Comparison of ENCODE assay signal across 24 cellular contexts in genomic region chr2:218067523-218067922, GRCh38. TPM values are rescaled to one million over a fixed set of nuclear protein-coding genes. Genes with fewer than 3 reads are reported as not detected.
DNase-seq lines count a peak whose midpoint lies in the region; ATAC-seq, FAIRE-seq and TF ChIP-seq lines count a peak whose summit lies in the region.
"Had no signal": no experiment of that assay in that cellular context is flagged by ENCODE, and none has a peak within 500 bp of the region (broad histone marks: within the 10 kb centered on the region; RNA-seq: fewer than 3 reads in every experiment).

No MANE protein-coding gene starts in this region.

- H2BK120ac ChIP-seq in H9 (ENCODE audit: low read depth, low read length, poor library complexity, severe bottlenecking): no peak overlapping the region

- CTCF ChIA-PET in activated CD8-positive, alpha-beta memory T cell treated with anti-CD3 and anti-CD28 coated beads, Interleukin-2, amount 10 ng/mL, durations not matched to agents 7 days and 5 days (lab: Charles Lee): interaction anchor here (0.8 to 2.7 kb wide), 6 partner anchors 12 to 282 kb away, joined by 3 to 16 read pairs (median 6); no protein-coding TSS in a partner anchor

- ATAC-seq in activated CD8-positive, alpha-beta memory T cell treated with anti-CD3 and anti-CD28 coated beads, Interleukin-2, amount 10 ng/mL, durations not matched to agents 7 days and 5 days: no peak
- no peak for ATAC-seq in left lobe of liver
- ATAC-seq: SK-N-SH treated with all-trans-retinoic acid at 6 μM for 48 hours had no signal

- H3K4me1 Mint-ChIP-seq in activated CD8-positive, alpha-beta memory T cell treated with anti-CD3 and anti-CD28 coated beads, Interleukin-2, amount 10 ng/mL, durations not matched to agents 7 days and 5 days: peaks cover 14% of the 10 kb centered on the region
- H3K4me1 Mint-ChIP-seq in H9: peaks cover 8 to 22% of the 10 kb centered on the region in 2 experiments

- WGBS in H9 (ENCODE audit: extremely low coverage, insufficient read length, low lambda C conversion rate): no CpG with 5 or more reads among the region's 4 CpGs

- H3K14ac ChIP-seq in H9 (ENCODE audit: insufficient read depth, low read length): peak overlapping the region; percentile 38; the same call in 1 of the 2 replicates

- no peak overlapping the region for H2BK15ac ChIP-seq in H9 (ENCODE audit: low read depth, low read length)

- H3K27ac ChIP-seq in H9 (ENCODE audit: insufficient read length, low read depth, low read length): no peak overlapping the region

- no peaks in the 10 kb centered on the region for H3K4me1 ChIP-seq in H9 (ENCODE audit: insufficient read depth, low read length)
- H3K4me1 ChIP-seq: Caco-2 had no signal

- H3K23me2 ChIP-seq in H9 (ENCODE audit: insufficient read length, low read depth, low read length, poor library complexity, severe bottlenecking): no peaks in the 10 kb centered on the region

- DNase-seq in activated CD8-positive, alpha-beta memory T cell treated with anti-CD3 and anti-CD28 coated beads, Interleukin-2, amount 10 ng/mL, durations not matched to agents 7 days and 5 days: peak; percentile 26
- no peak for DNase-seq in activated CD8-positive, alpha-beta memory T cell treated with anti-CD3 and anti-CD28 coated beads, Interleukin-2, amount 50 U/mL, for 4 hours
- peak; percentile 21 for DNase-seq in H9
- peak; percentile 42 for DNase-seq in left lobe of liver (ENCODE audit: low spot score)
- no peak for DNase-seq in urothelium cell line (ENCODE audit: low spot score)
- DNase-seq in NAMALWA (ENCODE audit: low spot score): no peak
- no peak for DNase-seq in NCI-H524 treated with DMSO at 0.1 percent for 48 hours (lab: John Stamatoyannopoulos, UW)
- DNase-seq: Caco-2; CD4-positive, alpha-beta T cell; DMS 273 treated with DMSO at 0.1 percent for 48 hours; GOT3; Karpas-422; NCI-H1417; NCI-H1694 treated with DMSO at 0.1 percent for 48 hours; NCI-H2081 treated with DMSO at 0.1 percent for 48 hours; NCI-H510A treated with DMSO at 0.1 percent for 48 hours; NCI-H774; NK-92 treated with Interleukin-12 subunit alpha and Interleukin-12 subunit beta, amount 100 ng/mL, for 24 hours; T-helper 1 cell had no signal

- no peak overlapping the region for H3K4me2 ChIP-seq in H9 (ENCODE audit: insufficient read depth, insufficient read length, low read length)

- no peaks in the 10 kb centered on the region for H3K9me3 ChIP-seq in H9 (ENCODE audit: control insufficient read depth, low read depth, low read length)
- H3K9me3 ChIP-seq: Caco-2 had no signal

- no peak overlapping the region for H4K5ac ChIP-seq in H9 (ENCODE audit: insufficient read length, low read depth, low read length)

- no peak overlapping the region for H3K9ac ChIP-seq in H9 (ENCODE audit: extremely low read depth, insufficient read length, low read length)

- H4K20me1 ChIP-seq in H9 (ENCODE audit: control insufficient read depth, insufficient read depth, insufficient read length): no peaks in the 10 kb centered on the region

- no peak overlapping the region for H3K27ac Mint-ChIP-seq in activated CD8-positive, alpha-beta memory T cell treated with anti-CD3 and anti-CD28 coated beads, Interleukin-2, amount 10 ng/mL, durations not matched to agents 7 days and 5 days
- H3K27ac Mint-ChIP-seq in H9: no peak overlapping the region
- H3K27ac Mint-ChIP-seq: CD4-positive, alpha-beta T cell had no signal

- H3K4ac ChIP-seq in H9 (ENCODE audit: low read depth, low read length): no peak overlapping the region

- H3T11ph ChIP-seq in H9 (ENCODE audit: low read length): no peak overlapping the region

- no peak overlapping the region for H2BK12ac ChIP-seq in H9 (ENCODE audit: insufficient read length, low read depth, low read length)

- H3K56ac ChIP-seq in H9 (ENCODE audit: insufficient read length, low read depth, low read length): no peak overlapping the region

- H2AFZ ChIP-seq in H9 (ENCODE audit: low read length): no peak overlapping the region

- no peaks in the 10 kb centered on the region for H3K9me3 Mint-ChIP-seq in activated CD8-positive, alpha-beta memory T cell treated with anti-CD3 and anti-CD28 coated beads, Interleukin-2, amount 10 ng/mL, durations not matched to agents 7 days and 5 days (ENCODE audit: low read depth)
- H3K9me3 Mint-ChIP-seq in H9: no peaks in the 10 kb centered on the region
- H3K9me3 Mint-ChIP-seq: CD4-positive, alpha-beta T cell had no signal

- H2AK5ac ChIP-seq in H9 (ENCODE audit: insufficient read length, low read length): no peak overlapping the region

- TF ChIP-seq CTCF in H9 (conservative IDR thresholded peaks at IDR 0.05): no peak

- H2BK20ac ChIP-seq in H9 (ENCODE audit: low read depth, low read length, poor library complexity, severe bottlenecking): no peak overlapping the region

- H4K8ac ChIP-seq in H9 (replicated peaks; ENCODE audit: insufficient read length, low read depth, low read length): no peak overlapping the region

- no peaks in the 10 kb centered on the region for H3K36me3 Mint-ChIP-seq in activated CD8-positive, alpha-beta memory T cell treated with anti-CD3 and anti-CD28 coated beads, Interleukin-2, amount 10 ng/mL, durations not matched to agents 7 days and 5 days
- H3K36me3 Mint-ChIP-seq in H9 (ENCODE audit: insufficient read depth in 1 of 3, low read depth in 3 of 3): no peaks in the 10 kb centered on the region; a peak in 1 of 7 replicates

- no peak overlapping the region for H3K4me3 Mint-ChIP-seq in activated CD8-positive, alpha-beta memory T cell treated with anti-CD3 and anti-CD28 coated beads, Interleukin-2, amount 10 ng/mL, durations not matched to agents 7 days and 5 days
- no peak overlapping the region for H3K4me3 Mint-ChIP-seq in H9
- H3K4me3 Mint-ChIP-seq: CD4-positive, alpha-beta T cell had no signal

- peak; percentile 85 for FAIRE-seq in urothelium cell line (lab: Jason Lieb, UNC)
- FAIRE-seq: A204.1, GM18507 had no signal

- no peaks in the 10 kb centered on the region; the same call in 1 of the 2 replicates for H3K27me3 ChIP-seq in H9 (ENCODE audit: insufficient read depth, low read length)

- H3K18ac ChIP-seq in H9 (ENCODE audit: insufficient read length, low read depth, low read length): peak overlapping the region; percentile 34

- no peaks in the 10 kb centered on the region for H3K79me1 ChIP-seq in H9 (ENCODE audit: insufficient read depth, low read depth, low read length, poor library complexity, severe bottlenecking)

- H3K27me3 Mint-ChIP-seq in activated CD8-positive, alpha-beta memory T cell treated with anti-CD3 and anti-CD28 coated beads, Interleukin-2, amount 10 ng/mL, durations not matched to agents 7 days and 5 days: peaks cover 13% of the 10 kb centered on the region
- peaks cover 48% of the 10 kb centered on the region for H3K27me3 Mint-ChIP-seq in H9 (ENCODE audit: low read depth)

- H3K79me2 ChIP-seq in H9 (ENCODE audit: insufficient read depth, low read length): no peaks in the 10 kb centered on the region

- H2BK5ac ChIP-seq in H9 (ENCODE audit: insufficient read length, low read length): no peak overlapping the region

- H4K91ac ChIP-seq in H9 (ENCODE audit: insufficient read length, low read depth, low read length): no peak overlapping the region

- no peak overlapping the region for H3K23ac ChIP-seq in H9 (ENCODE audit: insufficient read length, low read depth, low read length)

RNA-seq across cellular contexts. Expression of gene RUFY4, which starts 1.5 kb away (rescaled TPM):
- 1 to 10 TPM; 1.4 to 5.1 TPM for total RNA-seq in activated CD8-positive, alpha-beta memory T cell treated with anti-CD3 and anti-CD28 coated beads, Interleukin-2, amount 10 ng/mL, durations not matched to agents 7 days and 5 days
- 0.44 and 0.66 TPM in 2 replicates for total RNA-seq in H9 (2021)
- total RNA-seq in left lobe of liver: not detected
- total RNA-seq: Caco-2, G401, MCF 10A had no signal

RNA-seq across cellular contexts. Expression of gene CXCR2, which starts 58.3 kb away (rescaled TPM):
- under 1 TPM; 0.15 to 0.30 TPM for total RNA-seq in activated CD8-positive, alpha-beta memory T cell treated with anti-CD3 and anti-CD28 coated beads, Interleukin-2, amount 10 ng/mL, durations not matched to agents 7 days and 5 days
- 0.59 and 0.83 TPM in 2 replicates for total RNA-seq in H9 (2021)
- 0.45 TPM for total RNA-seq in left lobe of liver
- total RNA-seq: Caco-2; CD4-positive, alpha-beta T cell; G401; MCF 10A had no signal

Comparison
In these comparisons a context has a peak if more than half of its experiments do, and no peak if none do; other contexts are left out.
1. DNase-seq: peak in activated CD8-positive, alpha-beta memory T cell treated with anti-CD3 and anti-CD28 coated beads, Interleukin-2, amount 10 ng/mL, durations not matched to agents 7 days and 5 days (single experiment), H9 (single experiment) and left lobe of liver (single experiment); none in activated CD8-positive, alpha-beta memory T cell treated with anti-CD3 and anti-CD28 coated beads, Interleukin-2, amount 50 U/mL, for 4 hours (single experiment), urothelium cell line (single experiment), NAMALWA (single experiment) and NCI-H524 treated with DMSO at 0.1 percent for 48 hours (single experiment).